ENCODE assay signal across 18 cellular contexts in the genomic region with DNA sequence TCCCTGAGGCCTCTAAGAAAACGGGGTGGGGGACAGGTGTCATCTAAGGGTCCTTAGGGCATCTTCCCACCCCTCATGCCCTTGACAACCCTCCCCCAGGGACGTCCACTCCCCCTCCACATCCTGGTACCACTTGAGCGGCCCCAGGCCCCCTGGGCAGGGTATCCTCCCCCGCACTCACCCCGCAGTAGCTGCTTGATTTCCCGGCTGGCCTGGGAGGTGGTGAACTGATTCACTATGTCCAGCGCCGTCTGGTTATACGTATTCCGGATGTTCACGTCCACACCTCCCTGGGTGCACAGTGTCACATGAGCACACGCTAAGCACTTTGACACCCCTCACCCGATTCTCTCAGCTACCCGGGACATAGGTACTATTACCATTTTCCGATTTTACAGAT. TPM values are rescaled to one million over a fixed set of nuclear protein-coding genes. Genes with fewer than 3 reads are reported as not detected.
DNase-seq lines count a peak whose midpoint lies in the region; ATAC-seq and TF ChIP-seq lines count a peak whose summit lies in the region.
"Had no signal": no experiment of that assay in that cellular context is flagged by ENCODE, and none has a peak within 500 bp of the region (broad histone marks: within the 10 kb centered on the region; RNA-seq: fewer than 3 reads in every experiment).

No MANE protein-coding gene starts in this region.

- H3K9me3 ChIP-seq in BLaER1 (no peaks in the 10 kb centered on the region), upper lobe of right lung (no peaks in the 10 kb centered on the region), PC-9 (ENCODE audit: insufficient read depth, low read depth) (no peaks in the 10 kb centered on the region)
- H3K9me3 ChIP-seq: A549 had no signal

- H3K4me3 ChIP-seq in BLaER1, result no peak overlapping the region
- no peak overlapping the region for H3K4me3 ChIP-seq in upper lobe of right lung
- H3K4me3 ChIP-seq in PC-9, result no peak overlapping the region
- H3K4me3 ChIP-seq: A549 had no signal

- H3K79me2 ChIP-seq in PC-9 (ENCODE audit: low read depth), result no peaks in the 10 kb centered on the region

- H3K9me2 ChIP-seq in PC-9 (ENCODE audit: insufficient read depth), result no peaks in the 10 kb centered on the region

- H3F3A ChIP-seq in PC-9 (ENCODE audit: insufficient read depth, low read depth), result no peaks in the 10 kb centered on the region; the same call in 1 of the 2 replicates

- H3K36me3 ChIP-seq in BLaER1 (peaks cover 97% of the 10 kb centered on the region), upper lobe of right lung (peaks cover 23% of the 10 kb centered on the region), PC-9 (ENCODE audit: low read depth) (no peaks in the 10 kb centered on the region)

- H3K27me3 ChIP-seq in BLaER1 (no peaks in the 10 kb centered on the region), upper lobe of right lung (no peaks in the 10 kb centered on the region), PC-9 (ENCODE audit: insufficient read depth, low read depth) (no peaks in the 10 kb centered on the region)

- intact Hi-C loops in upper lobe of right lung (cut with DNase I), result no loop called here
- intact Hi-C loops in PC-9 (cut with micrococcal nuclease; ENCODE audit: unreplicated experiment), result no loop called here

- H3K27ac ChIP-seq in BLaER1, result peak overlapping the region; percentile 38
- H3K27ac ChIP-seq in cingulate gyrus (ENCODE audit: low read depth, low read length), result peak overlapping the region; percentile 14
- H3K27ac ChIP-seq in upper lobe of right lung, result no peak overlapping the region
- no peak overlapping the region for H3K27ac ChIP-seq in PC-9
- H3K27ac ChIP-seq: A549 had no signal

- TF ChIP-seq EP300 in Ishikawa (IDR thresholded peaks at IDR 0.05; ENCODE audit: borderline replicate concordance), result no peak

- ATAC-seq in upper lobe of right lung, result no peak
- ATAC-seq: A549; CD8-positive, alpha-beta T cell; HCT116 had no signal

- H3K9ac ChIP-seq in BLaER1, result 0 out of 2 replicates have a peak overlapping the region, but pooled peaks have one; percentile 38

- H3K4me2 ChIP-seq in BLaER1 (peak overlapping the region; percentile 73), PC-9 (no peak overlapping the region)
- H3K4me2 ChIP-seq: A549 had no signal

- TF ChIP-seq CTCF in upper lobe of right lung (IDR thresholded peaks at IDR 0.05), result no peak
- TF ChIP-seq CTCF in PC-9 (conservative IDR thresholded peaks at IDR 0.05), result no peak

- TF ChIP-seq RAD21 in Ishikawa (IDR thresholded peaks at IDR 0.05; ENCODE audit: low read depth), result no peak

- H3K4me1 ChIP-seq in BLaER1 (peaks cover 97% of the 10 kb centered on the region), upper lobe of right lung (peaks cover 6% of the 10 kb centered on the region), PC-9 (replicated peaks; ENCODE audit: insufficient read depth) (no peaks in the 10 kb centered on the region)

- POLR2A ChIA-PET in PC-9 (lab: Charles Lee; ENCODE audit: unreplicated experiment), result interaction anchor here (0.6 kb wide), 1 partner anchor 161 kb away, joined by 9 read pairs; the partner anchor contains the start of gene RECQL5

- DNase-seq in upper lobe of right lung, result peak; percentile 57
- DNase-seq in cerebellum (ENCODE audit: low spot score), result no peak
- no peak for DNase-seq in PC-9
- DNase-seq in NCI-H524 treated with DMSO at 0.1 percent for 48 hours (lab: John Stamatoyannopoulos, UW), result no peak
- DNase-seq: AML-193; Calu3; CD8-positive, alpha-beta T cell; DMS79 treated with DMSO at 0.1 percent for 48 hours; GF-D8; GOT3; H7; HFFc6; IMR-90 had no signal

- H2AFZ ChIP-seq in PC-9, result no peak overlapping the region

- CTCF ChIA-PET in PC-9 (lab: Charles Lee), result no interaction called here

- BruUV-seq in PC-9 (replicated peaks; lab: Mats Ljungman, UMichigan), result no TSS peak

- H4K20me1 ChIP-seq in BLaER1 (peaks cover 47% of the 10 kb centered on the region), PC-9 (ENCODE audit: insufficient read depth) (0 out of 2 replicates have a peak, but pooled peaks cover 8% of the 10 kb centered on the region)

TF ChIP-seq in Ishikawa, 13 proteins besides CTCF, POLR2A, EP300 and RAD21:
- no peak for TF ChIP-seq FOXM1 (IDR thresholded peaks at IDR 0.05; ENCODE audit: borderline replicate concordance, low read depth)
- no peak for TF ChIP-seq TCF12 (IDR thresholded peaks at IDR 0.05; ENCODE audit: low read depth)
- TF ChIP-seq CEBPB (IDR thresholded peaks at IDR 0.05), result no peak
- no peak for TF ChIP-seq CREB1 (IDR thresholded peaks at IDR 0.05; ENCODE audit: low read depth)
- TF ChIP-seq, protein P1, sequence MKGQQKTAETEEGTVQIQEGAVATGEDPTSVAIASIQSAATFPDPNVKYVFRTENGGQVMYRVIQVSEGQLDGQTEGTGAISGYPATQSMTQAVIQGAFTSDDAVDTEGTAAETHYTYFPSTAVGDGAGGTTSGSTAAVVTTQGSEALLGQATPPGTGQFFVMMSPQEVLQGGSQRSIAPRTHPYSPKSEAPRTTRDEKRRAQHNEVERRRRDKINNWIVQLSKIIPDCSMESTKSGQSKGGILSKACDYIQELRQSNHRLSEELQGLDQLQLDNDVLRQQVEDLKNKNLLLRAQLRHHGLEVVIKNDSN (IDR thresholded peaks at IDR 0.05), result no peak
- TF ChIP-seq ZBTB7A (IDR thresholded peaks at IDR 0.05; ENCODE audit: low read depth), result 0 out of 2 replicates have a peak, but pooled peaks have one; percentile 13
- no peak for TF ChIP-seq TEAD4 (IDR thresholded peaks at IDR 0.05)
- TF ChIP-seq NFIC (IDR thresholded peaks at IDR 0.05), result no peak

RNA-seq across cellular contexts. Expression of gene CASKIN2, which starts 9.7 kb away (rescaled TPM):
- total RNA-seq in upper lobe of right lung (101 TPM), cerebellum (7.3 TPM), PC-9 (2021) (24.4 and 25.4 TPM in 2 replicates)

RNA-seq across cellular contexts. Expression of gene TSEN54, which starts 10.7 kb away (rescaled TPM):
- total RNA-seq in upper lobe of right lung (21.6 TPM), cerebellum (9.4 TPM), PC-9 (2021) (42.6 and 45.1 TPM in 2 replicates)

RNA-seq across cellular contexts. Expression of gene LLGL2, which starts 19.9 kb away (rescaled TPM):
- total RNA-seq in upper lobe of right lung, result 133 TPM
- 1.1 TPM for total RNA-seq in cerebellum
- 138 and 156 TPM in 2 replicates for total RNA-seq in PC-9 (2021)

RNA-seq across cellular contexts. Expression of gene TMEM94, which starts 49.2 kb away (rescaled TPM):
- total RNA-seq in upper lobe of right lung (79.1 TPM), cerebellum (37.9 TPM), PC-9 (2021) (78.9 and 95.7 TPM in 2 replicates)

Comparison
In these comparisons a context has a peak if more than half of its experiments do, and no peak if none do; other contexts are left out.
1. H3K27ac ChIP-seq: peak in BLaER1 (single experiment) and cingulate gyrus (single experiment); none in upper lobe of right lung (single experiment) and PC-9 (single experiment).
2. RNA of gene LLGL2, which starts 19.9 kb away (total RNA-seq): 138 to 156 TPM in PC-9 and 133 TPM in upper lobe of right lung (single experiment); 1.1 TPM in cerebellum (single experiment); every median in the first group is over 10 times any median in the second.